In the genomic region with DNA sequence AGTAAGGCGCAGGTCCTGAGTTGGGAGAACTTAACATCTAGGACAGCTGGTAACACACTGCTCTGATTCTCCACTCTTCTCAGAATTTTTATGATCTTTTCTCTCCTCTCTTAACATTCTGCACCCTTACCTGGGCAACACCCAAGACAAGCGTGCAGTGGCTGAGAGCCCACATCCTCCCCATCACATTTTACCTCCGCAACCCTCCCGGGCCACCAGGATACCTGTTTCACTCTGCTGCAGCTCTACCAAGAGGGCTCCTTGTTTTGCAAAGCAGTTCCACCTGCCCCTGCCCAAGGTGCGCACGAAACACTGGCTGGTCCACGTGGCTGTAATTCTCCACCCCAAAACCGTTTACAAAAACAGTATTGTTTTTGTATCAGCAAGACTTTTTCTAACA, we compare ENCODE assay signal across 21 cellular contexts.
"Had no signal": no experiment of that assay in that cellular context is flagged by ENCODE, and none has a peak within 500 bp of the region (broad histone marks: within the 10 kb centered on the region; RNA-seq: fewer than 3 reads in every experiment).

No MANE protein-coding gene starts in this region.

- H3K4me1 Mint-ChIP-seq: immature natural killer cell; naive B cell; nephron; stimulated activated naive B cell treated with anti-CD40 and anti-IgM and Interleukin-4, amounts not matched to agents 10 μg/mL and 1 μg/mL and 100 μg/mL, for 72 hours had no signal

- H3K4me1 ChIP-seq: lower lobe of right lung, neural progenitor cell, prostate gland, right atrium auricular region, stomach, thyroid gland, vagina had no signal

- H3K9me3 Mint-ChIP-seq: immature natural killer cell; mesothelial cell of epicardium; naive B cell; nephron; neural progenitor cell; stimulated activated naive B cell treated with anti-CD40 and anti-IgM and Interleukin-4, amounts not matched to agents 10 μg/mL and 1 μg/mL and 100 μg/mL, for 72 hours had no signal

- H3K27ac Mint-ChIP-seq: immature natural killer cell; mesothelial cell of epicardium; naive B cell; nephron; neural progenitor cell; stimulated activated naive B cell treated with anti-CD40 and anti-IgM and Interleukin-4, amounts not matched to agents 10 μg/mL and 1 μg/mL and 100 μg/mL, for 72 hours had no signal

- H2AFZ ChIP-seq: neural progenitor cell had no signal

- H3K4me2 ChIP-seq: neural progenitor cell had no signal

- H3K9me3 ChIP-seq: lower lobe of right lung, mucosa of descending colon, prostate gland, right atrium auricular region, stomach, thyroid gland, vagina had no signal

- ATAC-seq: left ventricle myocardium superior; lower lobe of right lung; mucosa of descending colon; sciatic nerve; stimulated activated naive B cell treated with anti-CD40 and anti-IgM and Interleukin-4, amounts not matched to agents 10 μg/mL and 1 μg/mL and 100 μg/mL, for 72 hours had no signal

- H3K36me3 ChIP-seq: lower lobe of right lung, neural progenitor cell, prostate gland, right atrium auricular region, thyroid gland, vagina had no signal

- H3K9ac ChIP-seq: neural progenitor cell had no signal

- H3K4me3 ChIP-seq: dorsolateral prefrontal cortex, lower lobe of right lung, mucosa of descending colon, neural progenitor cell, prostate gland, right atrium auricular region, stomach, thyroid gland, vagina had no signal

- DNase-seq: effector CD4-positive, alpha-beta T cell; hypothalamus; immature natural killer cell; islet precursor cell; left ventricle myocardium superior; lower lobe of right lung; mucosa of descending colon; naive B cell; nucleus accumbens; stimulated activated naive B cell treated with anti-CD40 and anti-IgM and Interleukin-4, amounts not matched to agents 10 μg/mL and 1 μg/mL and 100 μg/mL, for 72 hours; stomach; thyroid gland; trophoblast cell had no signal

- H3K27ac ChIP-seq: dorsolateral prefrontal cortex, lower lobe of right lung, neural progenitor cell, prostate gland, right atrium auricular region, stomach, thyroid gland, vagina had no signal

- H3K27me3 ChIP-seq: dorsolateral prefrontal cortex, neural progenitor cell, right atrium auricular region, stomach, thyroid gland, vagina had no signal

- H3K4me3 Mint-ChIP-seq: immature natural killer cell; mesothelial cell of epicardium; naive B cell; nephron; neural progenitor cell; stimulated activated naive B cell treated with anti-CD40 and anti-IgM and Interleukin-4, amounts not matched to agents 10 μg/mL and 1 μg/mL and 100 μg/mL, for 72 hours had no signal

- H3K36me3 Mint-ChIP-seq: immature natural killer cell; mesothelial cell of epicardium; naive B cell; neural progenitor cell; stimulated activated naive B cell treated with anti-CD40 and anti-IgM and Interleukin-4, amounts not matched to agents 10 μg/mL and 1 μg/mL and 100 μg/mL, for 72 hours had no signal
